ENCODE assay signal across 14 cellular contexts in the genomic region with DNA sequence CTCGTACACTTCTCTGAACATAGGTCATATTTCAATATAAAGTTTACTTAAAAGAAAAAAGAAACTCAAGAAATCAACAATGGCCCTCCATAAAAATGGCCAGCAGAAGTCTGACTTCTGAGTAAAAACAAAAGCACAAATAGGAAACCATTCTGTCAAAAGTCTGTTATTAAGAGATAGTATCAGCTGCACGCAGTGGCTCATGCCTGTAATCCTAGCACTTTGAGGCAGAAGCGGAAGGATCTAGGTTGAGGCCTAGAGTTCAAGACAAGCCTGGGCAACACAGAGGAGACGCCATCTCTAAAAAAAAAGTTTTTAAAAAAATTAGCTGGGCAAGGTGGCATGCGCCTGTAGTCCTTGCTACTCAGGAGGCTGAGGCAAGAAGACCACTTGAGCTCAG.
"Had no signal": no experiment of that assay in that cellular context is flagged by ENCODE, and none has a peak within 500 bp of the region (broad histone marks: within the 10 kb centered on the region; RNA-seq: fewer than 3 reads in every experiment).

No MANE protein-coding gene starts in this region.

- H3K27ac ChIP-seq: coronary artery, hepatocyte, left ventricle myocardium inferior, psoas muscle, vagina had no signal

- H3K27me3 ChIP-seq: hepatocyte, vagina had no signal

- H2AFZ ChIP-seq: hepatocyte had no signal

- H3K4me2 ChIP-seq: hepatocyte had no signal

- DNase-seq: activated gamma-delta T cell; effector CD4-positive, alpha-beta T cell; kidney; left ventricle myocardium inferior; occipital lobe; psoas muscle; SW 1271; T-helper 9 cell had no signal

- H3K9me3 Mint-ChIP-seq: memory B cell; natural killer cell treated with Interleukin-12 subunit alpha and Interleukin-12 subunit beta and Interleukin-15 and Interleukin-18, amount 100 ng/mL, for 72 hours had no signal

- H3K27me3 Mint-ChIP-seq: memory B cell; natural killer cell treated with Interleukin-12 subunit alpha and Interleukin-12 subunit beta and Interleukin-15 and Interleukin-18, amount 100 ng/mL, for 72 hours had no signal

- FAIRE-seq: kidney had no signal

- H3K4me3 ChIP-seq: coronary artery, hepatocyte, left ventricle myocardium inferior, psoas muscle, vagina had no signal

- H3K4me3 Mint-ChIP-seq: memory B cell; natural killer cell treated with Interleukin-12 subunit alpha and Interleukin-12 subunit beta and Interleukin-15 and Interleukin-18, amount 100 ng/mL, for 72 hours had no signal

- ATAC-seq: natural killer cell treated with Interleukin-12 subunit alpha and Interleukin-12 subunit beta and Interleukin-15 and Interleukin-18, amount 100 ng/mL, for 72 hours; psoas muscle; sciatic nerve had no signal

- H3K27ac Mint-ChIP-seq: memory B cell; natural killer cell treated with Interleukin-12 subunit alpha and Interleukin-12 subunit beta and Interleukin-15 and Interleukin-18, amount 100 ng/mL, for 72 hours had no signal

- H3K9me3 ChIP-seq: left ventricle myocardium inferior, psoas muscle, vagina had no signal
